8 cellular contexts compared by ENCODE assay signal in genomic region chr3:171347017-171347979, GRCh38.
A peak's percentile ranks its signal among the peaks of the same experiment; 100 is the strongest.
DNase-seq lines count a peak whose midpoint lies in the region; ATAC-seq lines count a peak whose summit lies in the region.

No MANE protein-coding gene starts in this region.

- ATAC-seq in Right ventricle myocardium inferior (peak; percentile 72), HG03025 (IDR thresholded peaks at IDR 0.05; ENCODE audit: low FRiP score, unreplicated experiment) (peak; percentile 58)

- intact Hi-C loops in Right ventricle myocardium inferior (cut with DNase I) (no loop called here), cardiac septum (cut with DNase I) (no loop called here)

- DNase-seq in Right ventricle myocardium inferior (ENCODE audit: missing footprints) (no peak), cardiac septum (ENCODE audit: low spot score) (no peak), RPMI7951 (ENCODE audit: low read depth) (peak; percentile 68), hepatic stellate cell (ENCODE audit: low spot score) (peak; percentile 3), DMS 273 (lab: John Stamatoyannopoulos, UW; ENCODE audit: unreplicated experiment) (no peak), NCI-H1048 (lab: John Stamatoyannopoulos, UW) (no peak)
- no peak for DNase-seq in activated CD4-positive, alpha-beta T cell treated with anti-CD3 and anti-CD28 coated beads, Interleukin-2, amount 50 U/mL, for 4 hours

Comparison
In these comparisons a context has a peak if more than half of its experiments do, and no peak if none do; other contexts are left out.
1. DNase-seq: peak in RPMI7951 (single experiment) and hepatic stellate cell (single experiment); none in Right ventricle myocardium inferior (single experiment), cardiac septum (single experiment), DMS 273 (single experiment), NCI-H1048 (single experiment) and activated CD4-positive, alpha-beta T cell treated with anti-CD3 and anti-CD28 coated beads, Interleukin-2, amount 50 U/mL, for 4 hours (0 of 2).